Comparison of ENCODE assay signal across 8 cellular contexts in genomic region chr4:173171098-173171497, GRCh38. TPM values are rescaled to one million over a fixed set of nuclear protein-coding genes. Genes with fewer than 3 reads are reported as not detected.
DNase-seq lines count a peak whose midpoint lies in the region; ATAC-seq and TF ChIP-seq lines count a peak whose summit lies in the region.

No MANE protein-coding gene starts in this region.

- no peak overlapping the region for H3K27ac ChIP-seq in tibial nerve

- ATAC-seq in GM19035 (IDR thresholded peaks at IDR 0.05; ENCODE audit: unreplicated experiment) (no peak), HG03520 (IDR thresholded peaks at IDR 0.05; ENCODE audit: unreplicated experiment) (no peak)

- no peak overlapping the region for H3K4me3 ChIP-seq in Jurkat, Clone E6-1 (ENCODE audit: low read length)
- no peak overlapping the region for H3K4me3 ChIP-seq in tibial nerve

- peak overlapping the region; percentile 90 for H3K4me3 Mint-ChIP-seq in activated T-helper 1 cell treated with anti-CD3 and anti-CD28 coated beads, Interleukin-12 subunit alpha, Interleukin-12 subunit beta, Interleukin-2, Interleukin-4 antibody, amounts not matched to agents 30 ng/mL and 10 ng/mL and 1 ng/mL, durations not matched to agents 14 hours and 24 hours and 36 hours

- whole genome bisulfite sequencing in tibial nerve, 2 donors: 47 to 57% methylated on average over 2 of the region's 2 CpGs

- DNase-seq in DMS 273 (lab: John Stamatoyannopoulos, UW; ENCODE audit: unreplicated experiment) (peak; percentile 50), DMS 273 treated with DMSO at 0.1 percent for 48 hours (lab: John Stamatoyannopoulos, UW) (no peak), myocyte (ENCODE audit: low read depth) (peak; percentile 37), tibial nerve (ENCODE audit: low spot score in 2 of 2) (no peak)
- peak; percentile 47 for DNase-seq in Jurkat, Clone E6-1 (ENCODE audit: low read depth, low spot score)
- no peak for DNase-seq in activated T-helper 1 cell treated with anti-CD3 and anti-CD28 coated beads, Interleukin-12 subunit alpha, Interleukin-12 subunit beta, Interleukin-2, Interleukin-4 antibody, amounts not matched to agents 30 ng/mL and 10 ng/mL and 1 ng/mL, durations not matched to agents 14 hours and 24 hours and 36 hours (ENCODE audit: low spot score)

- TF ChIP-seq EP300 in tibial nerve (IDR thresholded peaks at IDR 0.05): no peak

- TF ChIP-seq CTCF in tibial nerve (IDR thresholded peaks at IDR 0.05): no peak

- peaks cover 0 to 19% (median 13%) of the 10 kb centered on the region in 4 donors for H3K4me1 ChIP-seq in tibial nerve

- no peaks in the 10 kb centered on the region for H3K36me3 ChIP-seq in tibial nerve

- no peak for TF ChIP-seq POLR2A in tibial nerve (IDR thresholded peaks at IDR 0.05)

- H3K4me1 Mint-ChIP-seq in activated T-helper 1 cell treated with anti-CD3 and anti-CD28 coated beads, Interleukin-12 subunit alpha, Interleukin-12 subunit beta, Interleukin-2, Interleukin-4 antibody, amounts not matched to agents 30 ng/mL and 10 ng/mL and 1 ng/mL, durations not matched to agents 14 hours and 24 hours and 36 hours (ENCODE audit: low read depth): peaks cover 40% of the 10 kb centered on the region

- H3K9me3 ChIP-seq in tibial nerve: no peaks in the 10 kb centered on the region

- no peaks in the 10 kb centered on the region for H3K36me3 Mint-ChIP-seq in activated T-helper 1 cell treated with anti-CD3 and anti-CD28 coated beads, Interleukin-12 subunit alpha, Interleukin-12 subunit beta, Interleukin-2, Interleukin-4 antibody, amounts not matched to agents 30 ng/mL and 10 ng/mL and 1 ng/mL, durations not matched to agents 14 hours and 24 hours and 36 hours (ENCODE audit: low read depth)

- H3K27me3 Mint-ChIP-seq in activated T-helper 1 cell treated with anti-CD3 and anti-CD28 coated beads, Interleukin-12 subunit alpha, Interleukin-12 subunit beta, Interleukin-2, Interleukin-4 antibody, amounts not matched to agents 30 ng/mL and 10 ng/mL and 1 ng/mL, durations not matched to agents 14 hours and 24 hours and 36 hours (ENCODE audit: insufficient read depth): no peaks in the 10 kb centered on the region

- no peaks in the 10 kb centered on the region for H3K27me3 ChIP-seq in tibial nerve

- intact Hi-C loops in activated T-helper 1 cell treated with anti-CD3 and anti-CD28 coated beads, Interleukin-12 subunit alpha, Interleukin-12 subunit beta, Interleukin-2, Interleukin-4 antibody, amounts not matched to agents 30 ng/mL and 10 ng/mL and 1 ng/mL, durations not matched to agents 14 hours and 24 hours and 36 hours (cut with micrococcal nuclease): no loop called here

- no peaks in the 10 kb centered on the region for H3K9me3 Mint-ChIP-seq in activated T-helper 1 cell treated with anti-CD3 and anti-CD28 coated beads, Interleukin-12 subunit alpha, Interleukin-12 subunit beta, Interleukin-2, Interleukin-4 antibody, amounts not matched to agents 30 ng/mL and 10 ng/mL and 1 ng/mL, durations not matched to agents 14 hours and 24 hours and 36 hours

- no peak overlapping the region for H3K27ac Mint-ChIP-seq in activated T-helper 1 cell treated with anti-CD3 and anti-CD28 coated beads, Interleukin-12 subunit alpha, Interleukin-12 subunit beta, Interleukin-2, Interleukin-4 antibody, amounts not matched to agents 30 ng/mL and 10 ng/mL and 1 ng/mL, durations not matched to agents 14 hours and 24 hours and 36 hours

RNA-seq across cellular contexts. Expression of gene GALNT7, which starts 2.5 kb away (rescaled TPM):
- 21.3 TPM for polyA plus RNA-seq in Jurkat, Clone E6-1 (2012; ENCODE audit: insufficient read depth, insufficient read length)
- total RNA-seq in activated T-helper 1 cell treated with anti-CD3 and anti-CD28 coated beads, Interleukin-12 subunit alpha, Interleukin-12 subunit beta, Interleukin-2, Interleukin-4 antibody, amounts not matched to agents 30 ng/mL and 10 ng/mL and 1 ng/mL, durations not matched to agents 14 hours and 24 hours and 36 hours: 24.6 and 30.5 TPM in 2 replicates
- total RNA-seq in myocyte: 71.6 and 84.1 TPM in 2 replicates
- polyA plus RNA-seq in myocyte (2012): 21.4 TPM
- 10 to 100 TPM in 1 of 4 donors, 1 to 10 TPM in 3; 8.7 to 22.4 (median 9.7) TPM for total RNA-seq in tibial nerve

Comparison
In these comparisons a context has a peak if more than half of its experiments do, and no peak if none do; other contexts are left out.
1. DNase-seq: peak in DMS 273 (single experiment), Jurkat, Clone E6-1 (single experiment) and myocyte (single experiment); none in DMS 273 treated with DMSO at 0.1 percent for 48 hours (single experiment), activated T-helper 1 cell treated with anti-CD3 and anti-CD28 coated beads, Interleukin-12 subunit alpha, Interleukin-12 subunit beta, Interleukin-2, Interleukin-4 antibody, amounts not matched to agents 30 ng/mL and 10 ng/mL and 1 ng/mL, durations not matched to agents 14 hours and 24 hours and 36 hours (single experiment) and tibial nerve (0 of 2).